Comparison of ENCODE assay signal across 18 cellular contexts in the genomic region with DNA sequence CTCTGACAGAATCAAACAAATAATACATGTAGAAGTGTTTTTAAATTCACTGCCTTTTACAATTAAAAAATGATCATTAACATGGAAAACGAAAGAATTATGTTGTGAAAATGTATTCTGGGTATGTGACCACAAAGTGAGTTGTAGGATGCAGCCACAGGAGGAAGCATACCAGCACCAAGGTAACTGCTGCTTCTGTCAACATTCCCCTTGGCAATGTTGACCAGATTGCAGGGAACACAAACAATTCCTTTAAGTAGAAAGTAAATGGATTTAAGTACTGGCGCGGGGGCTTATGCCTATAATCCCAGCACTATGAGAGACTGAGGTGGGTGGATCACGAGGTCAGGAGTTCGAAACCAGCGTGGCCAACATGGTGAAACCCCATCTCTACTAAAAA.
"Had no signal": no experiment of that assay in that cellular context is flagged by ENCODE, and none has a peak within 500 bp of the region (broad histone marks: within the 10 kb centered on the region; RNA-seq: fewer than 3 reads in every experiment).

No MANE protein-coding gene starts in this region.

- DNase-seq: activated CD4-positive, alpha-beta T cell treated with anti-CD3 and anti-CD28 coated beads, Interleukin-2, amount 50 U/mL, for 4 hours; activated CD8-positive, alpha-beta memory T cell treated with anti-CD3 and anti-CD28 coated beads for 24 hours; activated CD8-positive, alpha-beta memory T cell treated with anti-CD3 and anti-CD28 coated beads, Interleukin-2, amount 50 U/mL, for 4 hours; activated T-cell treated with anti-CD3 and anti-CD28 coated beads, Interleukin-2, amount 50 U/mL, for 24 hours; dorsolateral prefrontal cortex; effector memory CD8-positive, alpha-beta T cell; hippocampal formation; islet precursor cell; naive thymus-derived CD8-positive, alpha-beta T cell; small intestine; stimulated activated CD4-positive, alpha-beta T cell treated with anti-CD3 and anti-CD28 coated beads, Interleukin-2, amount 100 ng/mL, for 24 hours; stimulated activated naive CD8-positive, alpha-beta T cell treated with anti-CD3 and anti-CD28 coated beads, Interleukin-15, amount 100 ng/mL, for 72 hours; tibial artery had no signal

- ATAC-seq: activated naive CD4-positive, alpha-beta T cell treated with anti-CD3 and anti-CD28 coated beads, Interleukin-2, amount 50 U/mL, for 72 hours; activated T-helper 17 cell treated with anti-CD3 and anti-CD28 coated beads, Interleukin-2, amount 50 U/mL, for 72 hours; effector memory CD8-positive, alpha-beta T cell; naive thymus-derived CD8-positive, alpha-beta T cell; sciatic nerve; stimulated activated effector memory CD8-positive, alpha-beta T cell treated with anti-CD3 and anti-CD28 coated beads, Interleukin-12 subunit alpha, Interleukin-12 subunit beta, amount 100 ng/mL, for 72 hours; stimulated activated naive CD8-positive, alpha-beta T cell treated with anti-CD3 and anti-CD28 coated beads, Interleukin-15, amount 100 ng/mL, for 72 hours; WTC11 had no signal
